In the genomic region with DNA sequence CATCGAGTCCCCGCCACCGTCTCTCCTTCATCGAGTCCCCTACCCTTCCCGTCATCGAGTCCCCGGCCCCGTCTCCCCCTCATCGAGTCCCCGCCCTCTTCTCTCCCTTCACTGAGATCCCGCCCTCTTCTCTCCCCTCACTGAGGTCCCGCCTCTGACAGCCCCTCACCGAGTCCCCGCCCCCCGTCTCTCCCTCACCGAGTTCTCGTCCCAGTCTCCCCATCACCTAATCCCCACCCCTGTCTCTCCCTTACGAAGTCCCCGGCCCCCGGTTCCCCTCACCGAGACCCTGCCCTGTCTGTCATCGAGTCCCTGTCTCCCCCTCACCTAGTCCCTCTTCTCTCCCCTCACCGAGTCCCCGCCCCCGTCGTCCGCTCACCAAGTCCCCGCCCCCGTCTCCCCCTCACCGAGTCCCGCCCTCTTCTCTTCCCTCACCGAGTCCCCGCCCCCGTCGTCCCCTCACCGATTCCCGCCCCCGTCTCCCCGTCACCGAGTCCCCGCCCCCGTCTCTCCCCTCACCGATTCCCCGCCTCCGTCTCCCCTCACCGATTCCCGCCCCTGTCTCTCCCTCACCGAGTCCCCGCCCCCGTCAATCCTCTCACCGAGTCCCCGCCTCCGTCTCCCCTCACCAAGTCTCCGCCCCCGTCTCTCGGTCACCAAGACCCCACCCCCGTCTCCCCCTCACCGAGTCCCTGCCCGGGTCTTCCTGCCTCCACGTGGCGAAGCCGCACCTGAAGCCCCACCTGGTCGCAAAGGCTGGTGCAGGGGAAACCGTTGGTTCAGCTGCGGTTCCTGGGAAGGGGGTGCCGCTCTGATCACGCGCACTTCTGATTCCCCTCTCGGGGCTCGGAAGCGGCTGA, we compare ENCODE assay signal across 8 cellular contexts. TPM values are rescaled to one million over a fixed set of nuclear protein-coding genes. Genes with fewer than 3 reads are reported as not detected.
A peak's percentile ranks its signal among the peaks of the same experiment; 100 is the strongest.
DNase-seq lines count a peak whose midpoint lies in the region; ATAC-seq and TF ChIP-seq lines count a peak whose summit lies in the region.

No MANE protein-coding gene starts in this region.

- H2AFZ ChIP-seq in parathyroid adenoma = peak overlapping the region; percentile 96

- H3K9ac ChIP-seq in parathyroid adenoma = no peak overlapping the region

- peak overlapping the region; percentile 86 for H3K27ac Mint-ChIP-seq in T-helper 17 cell

- no peaks in the 10 kb centered on the region for H3K27me3 Mint-ChIP-seq in T-helper 17 cell

- intact Hi-C loops in heart right ventricle (cut with DNase I) = loop anchor here in 9 of 10 donors (1.0 to 10.0 kb wide), 14 partner anchors 26 to 958 kb away; partner anchors contain the start of genes FBXL12 (in 4 of the 9), ZNF317 (in 3 of the 9), ZNF561 (in 3 of the 9) and ZNF121 (in 2 of the 9)

- no peaks in the 10 kb centered on the region for H3K36me3 ChIP-seq in heart right ventricle
- no peaks in the 10 kb centered on the region for H3K36me3 ChIP-seq in parathyroid adenoma (ENCODE audit: control insufficient read depth, insufficient read depth, low read length)
- no peaks in the 10 kb centered on the region for H3K36me3 ChIP-seq in thymus (ENCODE audit: control insufficient read depth, insufficient read depth)

- DNase-seq in AG10803 (ENCODE audit: low read depth) (peak; percentile 92), NCI-H1436 (lab: John Stamatoyannopoulos, UW) (peak; percentile 99), T-helper 17 cell (peak; percentile 81 to 92 (median 91)), amygdala (lab: John Stamatoyannopoulos, UW) (peak; percentile 24 to 99 (median 95)), heart right ventricle (peak; percentile 91 to 95)

- H3K4me2 ChIP-seq in parathyroid adenoma (ENCODE audit: low read length) = peak overlapping the region; percentile 97

- no peaks in the 10 kb centered on the region for H3K79me2 ChIP-seq in parathyroid adenoma

- no peaks in the 10 kb centered on the region for H3K36me3 Mint-ChIP-seq in T-helper 17 cell (ENCODE audit: low read depth)

- ATAC-seq in GM21526 (IDR thresholded peaks at IDR 0.05; ENCODE audit: low FRiP score, unreplicated experiment) (peak; percentile 33), T-helper 17 cell (peak; percentile 58), heart right ventricle (peak; percentile 77 to 87 (median 82))

- H3K27me3 ChIP-seq in heart right ventricle (no peaks in the 10 kb centered on the region), parathyroid adenoma (ENCODE audit: control insufficient read depth, insufficient read depth, low read length) (no peaks in the 10 kb centered on the region), thymus (ENCODE audit: control insufficient read depth, insufficient read depth) (no peaks in the 10 kb centered on the region)

- peak overlapping the region; percentile 70 to 90 (median 85) for H3K27ac ChIP-seq in heart right ventricle
- peak overlapping the region; percentile 93 for H3K27ac ChIP-seq in parathyroid adenoma
- peak overlapping the region; percentile 99 for H3K27ac ChIP-seq in thymus (ENCODE audit: low read depth)

- no peaks in the 10 kb centered on the region for H3K9me3 ChIP-seq in T-helper 17 cell (ENCODE audit: control insufficient read depth, low read length, poor library complexity, severe bottlenecking)
- H3K9me3 ChIP-seq in heart right ventricle = no peaks in the 10 kb centered on the region
- H3K9me3 ChIP-seq in parathyroid adenoma (ENCODE audit: control insufficient read depth, low read length) = no peaks in the 10 kb centered on the region
- no peaks in the 10 kb centered on the region for H3K9me3 ChIP-seq in thymus (ENCODE audit: control insufficient read depth)

- H3K4me1 ChIP-seq in heart right ventricle = peaks cover 0 to 35% (median 16%) of the 10 kb centered on the region in 9 donors
- H3K4me1 ChIP-seq in parathyroid adenoma = no peaks in the 10 kb centered on the region
- H3K4me1 ChIP-seq in thymus (ENCODE audit: control insufficient read depth, insufficient read depth, low read length) = peaks cover 6% of the 10 kb centered on the region

- TF ChIP-seq CTCF in AG10803 (conservative IDR thresholded peaks at IDR 0.05; ENCODE audit: low read length) (no peak), heart right ventricle (IDR thresholded peaks at IDR 0.05) (no peak), parathyroid adenoma (IDR thresholded peaks at IDR 0.05) (no peak)

- peak overlapping the region; percentile 92 for H3K4me3 Mint-ChIP-seq in T-helper 17 cell

- H3K4me3 ChIP-seq in AG10803 (ENCODE audit: low read length) = peak overlapping the region; percentile 87
- peak overlapping the region; percentile 48 to 75 (median 69) for H3K4me3 ChIP-seq in heart right ventricle
- H3K4me3 ChIP-seq in parathyroid adenoma (ENCODE audit: low read depth, low read length) = peak overlapping the region; percentile 86
- peak overlapping the region; percentile 74 for H3K4me3 ChIP-seq in thymus (ENCODE audit: low read length)

- peaks cover 10% of the 10 kb centered on the region for H3K4me1 Mint-ChIP-seq in T-helper 17 cell

- 3 to 5% methylated on average over 65 to 71 of the region's 71 CpGs for WGBS in heart right ventricle, 2 donors
- WGBS in thymus = 3% methylated on average over 71 of the region's 71 CpGs

RNA-seq across cellular contexts. Expression of gene ZNF846, which starts 23.9 kb away (rescaled TPM):
- total RNA-seq in T-helper 17 cell (10 to 100 TPM in 1 of 2 donors, 1 to 10 TPM in 1; 3.9 to 12.0 TPM), heart right ventricle (10 to 100 TPM in 5 of 10 donors, 1 to 10 TPM in 5; 6.2 to 16.2 (median 10.1) TPM)
- polyA plus RNA-seq in heart right ventricle (10 to 100 TPM in 1 of 2 donors, 1 to 10 TPM in 1; 3.9 to 21.4 TPM), thymus (23.1 TPM)

RNA-seq across cellular contexts. Expression of gene FBXL12, which starts 26.5 kb away (rescaled TPM):
- 10 to 100 TPM; 33.5 to 34.4 TPM for total RNA-seq in T-helper 17 cell
- 10 to 100 TPM; 10.5 to 13.8 (median 11.5) TPM for total RNA-seq in heart right ventricle
- polyA plus RNA-seq in heart right ventricle = 10 to 100 TPM; 13.5 to 19.5 TPM
- polyA plus RNA-seq in thymus = 40.1 TPM

RNA-seq across cellular contexts. Expression of gene UBL5, which starts 35.3 kb away (rescaled TPM):
- total RNA-seq in T-helper 17 cell (100 to 1,000 TPM; 202 to 207 TPM), heart right ventricle (100 to 1,000 TPM; 483 to 573 (median 516) TPM)
- polyA plus RNA-seq in heart right ventricle (1,000 to 10,000 TPM in 1 of 2 donors, 100 to 1,000 TPM in 1; 914 to 1,564 TPM), thymus (749 TPM)

RNA-seq across cellular contexts. Expression of gene PIN1, which starts 42.7 kb away (rescaled TPM):
- total RNA-seq in T-helper 17 cell (10 to 100 TPM; 42.3 to 55.2 TPM), heart right ventricle (100 to 1,000 TPM in 2 of 10 donors, 10 to 100 TPM in 8; 81.1 to 109 (median 90.8) TPM)
- polyA plus RNA-seq in heart right ventricle (100 to 1,000 TPM in 1 of 2 donors, 10 to 100 TPM in 1; 74.6 to 152 TPM), thymus (87.5 TPM)

Comparison
In these comparisons a context has a peak if more than half of its experiments do, and no peak if none do; other contexts are left out.
1. Peak in every context shown above with its lines: DNase-seq, ATAC-seq, H3K4me3 ChIP-seq and H3K27ac ChIP-seq.